Comparison of ENCODE assay signal across 1 cellular context in genomic region chr1:161161652-161162051, GRCh38.
A peak's percentile ranks its signal among the peaks of the same experiment; 100 is the strongest.
TF ChIP-seq lines count a peak whose summit lies in the region.

No MANE protein-coding gene starts in this region.

TF ChIP-seq in K562, 482 proteins besides CTCF, POLR2A, EP300 and RAD21:
- TF ChIP-seq ZBTB9 (CRISPR knock-in tag; IDR thresholded peaks at IDR 0.05) (no peak), RBM14 (IDR thresholded peaks at IDR 0.05; ENCODE audit: borderline replicate concordance, insufficient read depth, low read depth, low read length) (no peak), IRF9 (tag; IDR thresholded peaks at IDR 0.05) (0 out of 2 replicates have a peak, but pooled peaks have one; percentile 20), CREM (IDR thresholded peaks at IDR 0.05; ENCODE audit: low read depth) (no peak), ZKSCAN1 (IDR thresholded peaks at IDR 0.05; ENCODE audit: low read depth, low read length) (no peak), HDAC1 (IDR thresholded peaks at IDR 0.05) (0 out of 4 replicates have a peak, but pooled peaks of 1 of the 2 experiments have one; percentile 8), NKRF (IDR thresholded peaks at IDR 0.05; ENCODE audit: borderline replicate concordance) (0 out of 2 replicates have a peak, but pooled peaks have one; percentile 7), ZNF398 (CRISPR knock-in tag; IDR thresholded peaks at IDR 0.05) (no peak), UBTF (IDR thresholded peaks at IDR 0.05; ENCODE audit: borderline replicate concordance in 1 of 2, low read depth in 2 of 2, low read length in 2 of 2) (no peak)
TF ChIP-seq in K562: peak in this region for 3.
